Comparison of ENCODE assay signal across 22 cellular contexts in the genomic region with DNA sequence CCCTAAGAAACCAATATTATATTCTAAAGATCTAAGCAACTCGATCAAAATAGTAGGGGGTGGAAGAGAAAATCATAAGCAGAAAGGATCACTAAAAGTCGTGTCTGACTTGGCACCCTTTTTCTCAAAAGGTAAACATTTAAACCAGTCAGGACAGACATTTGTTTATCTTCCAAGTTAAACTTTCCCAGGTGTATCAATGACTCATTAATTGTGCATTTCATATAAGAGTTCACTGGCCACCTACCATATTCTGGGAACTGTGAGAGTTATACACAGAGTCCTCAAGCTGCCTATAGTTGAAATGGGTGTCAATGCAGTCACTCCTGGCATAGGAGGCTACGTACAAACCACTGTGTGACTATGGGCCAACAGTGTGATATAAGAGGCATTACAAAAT. TPM values are rescaled to one million over a fixed set of nuclear protein-coding genes. Genes with fewer than 3 reads are reported as not detected.
DNase-seq lines count a peak whose midpoint lies in the region; ATAC-seq and TF ChIP-seq lines count a peak whose summit lies in the region.
"Had no signal": no experiment of that assay in that cellular context is flagged by ENCODE, and none has a peak within 500 bp of the region (broad histone marks: within the 10 kb centered on the region; RNA-seq: fewer than 3 reads in every experiment).

No MANE protein-coding gene starts in this region.

- intact Hi-C loops in PC-9 (cut with micrococcal nuclease; ENCODE audit: unreplicated experiment), result no loop called here

- peak; percentile 31 to 43 for TF ChIP-seq RAD21 in liver (IDR thresholded peaks at IDR 0.05)

- no TSS peak for BruUV-seq in PC-9 (replicated peaks; lab: Mats Ljungman, UMichigan)

- no peaks in the 10 kb centered on the region for H3K9me2 ChIP-seq in PC-9 (ENCODE audit: insufficient read depth)
- H3K9me2 ChIP-seq: SK-N-SH had no signal

- peak overlapping the region; percentile 42 for H3K4me2 ChIP-seq in PC-9
- H3K4me2 ChIP-seq: SK-N-SH had no signal

- H3K27me3 ChIP-seq in PC-9 (ENCODE audit: insufficient read depth, low read depth) (no peaks in the 10 kb centered on the region), foreskin keratinocyte (no peaks in the 10 kb centered on the region), liver (ENCODE audit: control insufficient read depth in 4 of 4, insufficient read depth in 4 of 4, low read length in 3 of 4) (no peaks in the 10 kb centered on the region), MG63 (no peaks in the 10 kb centered on the region)
- H3K27me3 ChIP-seq: Peyer's patch had no signal

- peaks cover 16% of the 10 kb centered on the region for H3K4me1 ChIP-seq in PC-9 (replicated peaks; ENCODE audit: insufficient read depth)
- no peaks in the 10 kb centered on the region for H3K4me1 ChIP-seq in foreskin keratinocyte
- H3K4me1 ChIP-seq in liver (ENCODE audit: control insufficient read depth in 4 of 4, insufficient read depth in 4 of 4, low read length in 3 of 4), result peaks cover 7 to 37% (median 21%) of the 10 kb centered on the region in 4 donors

- no peaks in the 10 kb centered on the region for H3K9me3 ChIP-seq in PC-9 (ENCODE audit: insufficient read depth, low read depth)
- no peaks in the 10 kb centered on the region for H3K9me3 ChIP-seq in liver (ENCODE audit: control insufficient read depth in 4 of 4, low read length in 3 of 4)
- H3K9me3 ChIP-seq in MG63, result no peaks in the 10 kb centered on the region
- H3K9me3 ChIP-seq: Peyer's patch, SK-N-SH had no signal

- no peak overlapping the region for H3K4me3 Mint-ChIP-seq in glutamatergic neuron (ENCODE audit: unreplicated experiment)
- H3K4me3 Mint-ChIP-seq: CD4-positive, alpha-beta memory T cell had no signal

- no peak overlapping the region for H3K4me3 ChIP-seq in PC-9
- H3K4me3 ChIP-seq in liver (ENCODE audit: low read depth in 1 of 3, low read length in 3 of 3), result no peak overlapping the region
- H3K4me3 ChIP-seq in MG63, result no peak overlapping the region
- H3K4me3 ChIP-seq: Peyer's patch had no signal

- TF ChIP-seq CTCF in PC-9 (conservative IDR thresholded peaks at IDR 0.05) (no peak), foreskin keratinocyte (conservative IDR thresholded peaks at IDR 0.05) (no peak), liver (IDR thresholded peaks at IDR 0.05; ENCODE audit: low read depth, low read length, missing input control) (no peak), glutamatergic neuron (IDR thresholded peaks at IDR 0.05; ENCODE audit: partially characterized antibody, unreplicated experiment) (no peak)

- no peak overlapping the region for H2AFZ ChIP-seq in PC-9

- 31% methylated on average over 3 of the region's 3 CpGs for WGBS in liver

- H3K9me3 Mint-ChIP-seq in glutamatergic neuron (ENCODE audit: unreplicated experiment), result no peaks in the 10 kb centered on the region
- H3K9me3 Mint-ChIP-seq: CD4-positive, alpha-beta memory T cell had no signal

- H3K36me3 ChIP-seq in PC-9 (ENCODE audit: low read depth) (no peaks in the 10 kb centered on the region), liver (ENCODE audit: control insufficient read depth in 4 of 4, insufficient read depth in 3 of 4, low read depth in 1 of 4, low read length in 3 of 4) (no peaks in the 10 kb centered on the region), MG63 (no peaks in the 10 kb centered on the region)
- H3K36me3 ChIP-seq: Peyer's patch had no signal

- H3K27ac ChIP-seq in PC-9 (peak overlapping the region; percentile 9; the same call in 1 of the 2 replicates), foreskin keratinocyte (no peak overlapping the region), liver (ENCODE audit: low read depth in 1 of 2, low read length in 2 of 2) (peak overlapping the region; percentile 52 to 62)
- H3K27ac ChIP-seq: Peyer's patch had no signal

- no peaks in the 10 kb centered on the region for H3K79me2 ChIP-seq in PC-9 (ENCODE audit: low read depth)

- H4K20me1 ChIP-seq in PC-9 (ENCODE audit: insufficient read depth), result no peaks in the 10 kb centered on the region

- H3K4me1 Mint-ChIP-seq in glutamatergic neuron (ENCODE audit: low read depth, unreplicated experiment), result peaks cover 5% of the 10 kb centered on the region

- H3K36me3 Mint-ChIP-seq in glutamatergic neuron (ENCODE audit: unreplicated experiment), result peaks cover 5% of the 10 kb centered on the region

- peak; percentile 63 for DNase-seq in DMS53 (lab: John Stamatoyannopoulos, UW)
- DNase-seq in PC-9, result peak in 1 of 2 experiments; percentile 68
- DNase-seq in foreskin keratinocyte, result peak; percentile 44 to 58
- DNase-seq in glutamatergic neuron, result no peak
- DNase-seq in kidney glomerular epithelial cell (lab: John Stamatoyannopoulos, UW), result no peak
- no peak for DNase-seq in MG63
- DNase-seq: C1 segment of cervical spinal cord; CD4-positive, alpha-beta memory T cell; COR-L47; DND-41; MV-4-11; NCI-H1105; NCI-H146; NCI-H1930; NCI-H446 treated with DMSO at 0.1 percent for 48 hours; NCI-H526; Peyer's patch; SK-N-SH; SW 1271 had no signal

- ATAC-seq in foreskin keratinocyte, result peak; percentile 10
- ATAC-seq in HG03520 (IDR thresholded peaks at IDR 0.05; ENCODE audit: unreplicated experiment), result no peak
- ATAC-seq: HCT116 had no signal

- POLR2A ChIA-PET in PC-9 (lab: Charles Lee; ENCODE audit: unreplicated experiment), result no interaction called here

- CTCF ChIA-PET in PC-9 (lab: Charles Lee), result no interaction called here

- H3F3A ChIP-seq in PC-9 (ENCODE audit: insufficient read depth, low read depth), result peaks cover 14% of the 10 kb centered on the region; the same call in 1 of the 2 replicates

- H3K27me3 Mint-ChIP-seq in glutamatergic neuron (ENCODE audit: unreplicated experiment), result no peaks in the 10 kb centered on the region
- H3K27me3 Mint-ChIP-seq: CD4-positive, alpha-beta memory T cell had no signal

- no peak overlapping the region for H3K9ac ChIP-seq in liver (ENCODE audit: low read depth in 1 of 2, low read length in 2 of 2)
- H3K9ac ChIP-seq: SK-N-SH had no signal

- H3K27ac Mint-ChIP-seq in glutamatergic neuron (ENCODE audit: unreplicated experiment), result no peak overlapping the region
- H3K27ac Mint-ChIP-seq: CD4-positive, alpha-beta memory T cell had no signal

TF ChIP-seq in liver, 16 proteins besides CTCF, POLR2A, EP300 and RAD21 (continues in another document):
- TF ChIP-seq FOXA1 (IDR thresholded peaks at IDR 0.05), result peak; percentile 56
- no peak for TF ChIP-seq HNF4G (IDR thresholded peaks at IDR 0.05)
- peak; percentile 40 for TF ChIP-seq REST (IDR thresholded peaks at IDR 0.05)
- no peak for TF ChIP-seq NR2F2 (IDR thresholded peaks at IDR 0.05)
- TF ChIP-seq RXRA (IDR thresholded peaks at IDR 0.05), result peak; percentile 51 to 81
- TF ChIP-seq, protein P1, sequence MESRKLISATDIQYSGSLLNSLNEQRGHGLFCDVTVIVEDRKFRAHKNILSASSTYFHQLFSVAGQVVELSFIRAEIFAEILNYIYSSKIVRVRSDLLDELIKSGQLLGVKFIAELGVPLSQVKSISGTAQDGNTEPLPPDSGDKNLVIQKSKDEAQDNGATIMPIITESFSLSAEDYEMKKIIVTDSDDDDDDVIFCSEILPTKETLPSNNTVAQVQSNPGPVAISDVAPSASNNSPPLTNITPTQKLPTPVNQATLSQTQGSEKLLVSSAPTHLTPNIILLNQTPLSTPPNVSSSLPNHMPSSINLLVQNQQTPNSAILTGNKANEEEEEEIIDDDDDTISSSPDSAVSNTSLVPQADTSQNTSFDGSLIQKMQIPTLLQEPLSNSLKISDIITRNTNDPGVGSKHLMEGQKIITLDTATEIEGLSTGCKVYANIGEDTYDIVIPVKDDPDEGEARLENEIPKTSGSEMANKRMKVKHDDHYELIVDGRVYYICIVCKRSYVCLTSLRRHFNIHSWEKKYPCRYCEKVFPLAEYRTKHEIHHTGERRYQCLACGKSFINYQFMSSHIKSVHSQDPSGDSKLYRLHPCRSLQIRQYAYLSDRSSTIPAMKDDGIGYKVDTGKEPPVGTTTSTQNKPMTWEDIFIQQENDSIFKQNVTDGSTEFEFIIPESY (IDR thresholded peaks at IDR 0.05), result peak; percentile 45
- peak in 1 of 2 donors; percentile 39 for TF ChIP-seq GABPA (IDR thresholded peaks at IDR 0.05 in 1 of 2, conservative IDR thresholded peaks at IDR 0.05 in 1 of 2)
- no peak for TF ChIP-seq TAF1 (conservative IDR thresholded peaks at IDR 0.05)
- peak; percentile 78 to 95 for TF ChIP-seq JUND (IDR thresholded peaks at IDR 0.05)
- TF ChIP-seq MAX (IDR thresholded peaks at IDR 0.05), result peak; percentile 46
- peak; percentile 71 for TF ChIP-seq FOXA2 (IDR thresholded peaks at IDR 0.05)
- peak in 1 of 2 donors; percentile 16 for TF ChIP-seq EGR1 (IDR thresholded peaks at IDR 0.05; ENCODE audit: low read depth in 2 of 2)

RNA-seq across cellular contexts. Expression of gene ACVR1, which starts 4.8 kb away (rescaled TPM):
- total RNA-seq in PC-9 (2021) (8.6 and 8.9 TPM in 2 replicates), foreskin keratinocyte (24.4 and 28.3 TPM in 2 replicates), liver (10 to 100 TPM in 1 of 2 donors, 1 to 10 TPM in 1; 9.3 to 20.4 TPM), glutamatergic neuron (ENCODE audit: unreplicated experiment) (36.3 TPM)
- polyA plus RNA-seq in foreskin keratinocyte (13.2 and 13.7 TPM in 2 replicates), liver (1 to 10 TPM; 6.2 to 7.7 TPM)
- 1.9 and 5.9 TPM in 2 replicates for total RNA-seq in MG63 (2014; rRNA removed; shearing (Covaris generic); ENCODE audit: low replicate concordance)

Comparison
In these comparisons a context has a peak if more than half of its experiments do, and no peak if none do; other contexts are left out.
1. DNase-seq: peak in DMS53 (single experiment) and foreskin keratinocyte (2 of 2); none in glutamatergic neuron (single experiment), kidney glomerular epithelial cell (single experiment) and MG63 (single experiment).